In genomic region chr4:113004655-113005054, GRCh38 we compare ENCODE assay signal across 7 cellular contexts. TPM values are rescaled to one million over a fixed set of nuclear protein-coding genes. Genes with fewer than 3 reads are reported as not detected.
"Had no signal": no experiment of that assay in that cellular context is flagged by ENCODE, and none has a peak within 500 bp of the region (broad histone marks: within the 10 kb centered on the region; RNA-seq: fewer than 3 reads in every experiment).

No MANE protein-coding gene starts in this region.

- H2AFZ ChIP-seq: GM23338 had no signal

- FAIRE-seq: H1, H54, HTR-8/SVneo had no signal

- H3K4me2 ChIP-seq: GM23338 had no signal

- ATAC-seq: GM23338 had no signal

- DNase-seq: H9, KBM-7 had no signal

- H3K4me3 ChIP-seq: GM23338 had no signal

RNA-seq across cellular contexts. Expression of gene ANK2, which starts 44.8 kb away (rescaled TPM):
- polyA plus RNA-seq: IgD-negative memory B cell had no signal
